ENCODE assay signal across 9 cellular contexts in genomic region chr18:31125878-31126277, GRCh38. TPM values are rescaled to one million over a fixed set of nuclear protein-coding genes. Genes with fewer than 3 reads are reported as not detected.
"Had no signal": no experiment of that assay in that cellular context is flagged by ENCODE, and none has a peak within 500 bp of the region (broad histone marks: within the 10 kb centered on the region; RNA-seq: fewer than 3 reads in every experiment).

No MANE protein-coding gene starts in this region.

- H3K36me3 Mint-ChIP-seq: IgD-negative memory B cell had no signal

- FAIRE-seq: HepG2, HTR-8/SVneo had no signal

- H3K4me1 Mint-ChIP-seq: IgD-negative memory B cell had no signal

- H3K4me3 Mint-ChIP-seq: IgD-negative memory B cell had no signal

- H3K27ac Mint-ChIP-seq: IgD-negative memory B cell had no signal

- DNase-seq: IMR-90, KBM-7, KG1 had no signal

- ATAC-seq: HepG2 had no signal

- H3K27ac ChIP-seq: HL-60 had no signal

RNA-seq across cellular contexts. Expression of gene DSC2, which starts 23.7 kb away (rescaled TPM):
- total RNA-seq: IMR-90 had no signal
- polyA plus RNA-seq: IgD-negative memory B cell, IMR-90 had no signal

RNA-seq across cellular contexts. Expression of gene DSC1, which starts 36.8 kb away (rescaled TPM):
- total RNA-seq: HepG2, HT-29, HT1080, IMR-90 had no signal
- polyA plus RNA-seq: HepG2, IMR-90 had no signal
